8 cellular contexts compared by ENCODE assay signal in the genomic region with DNA sequence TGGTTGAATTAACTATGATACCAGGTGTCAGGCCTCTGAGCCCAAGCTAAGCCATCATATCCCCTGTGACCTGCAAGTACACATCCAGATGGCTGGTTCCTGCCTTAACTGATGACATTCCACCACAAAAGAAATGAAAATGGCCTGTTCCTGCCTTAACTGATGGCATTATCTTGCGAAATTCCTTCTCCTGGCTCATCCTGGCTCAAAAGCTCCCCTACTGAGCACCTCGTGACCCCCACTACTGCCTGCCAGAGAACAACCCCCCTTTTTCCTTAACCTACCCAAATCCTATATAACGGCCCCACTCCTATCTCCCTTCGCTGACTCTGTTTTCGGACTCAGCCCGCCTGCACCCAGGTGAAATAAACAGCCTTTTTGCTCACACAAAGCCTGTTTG.
DNase-seq lines count a peak whose midpoint lies in the region; ATAC-seq and TF ChIP-seq lines count a peak whose summit lies in the region.
"Not testable (repeated sequence)": the region's sequence is repeated elsewhere in the genome, so short reads cannot be mapped to it uniquely, and the experiment has no call there.

No MANE protein-coding gene starts in this region.

- H2AK5ac ChIP-seq in H9 (ENCODE audit: insufficient read length, low read length) = not testable (repeated sequence)

- not testable (repeated sequence) for H2BK20ac ChIP-seq in H9 (ENCODE audit: low read depth, low read length, poor library complexity, severe bottlenecking)

- H3F3A ChIP-seq in GM23338 (replicated peaks; ENCODE audit: low read depth); neural progenitor cell (ENCODE audit: low read depth): not testable (repeated sequence)

- H3K23ac ChIP-seq in H9 (ENCODE audit: insufficient read length, low read depth, low read length) = not testable (repeated sequence)

- not testable (repeated sequence) for H3K9ac ChIP-seq in H9 (ENCODE audit: extremely low read depth, insufficient read length, low read length); endodermal cell (ENCODE audit: extremely low read depth, low read length, poor library complexity, severe bottlenecking); neural progenitor cell
- H3K9ac ChIP-seq in HUES6 (ENCODE audit: low read length) (peak overlapping the region; percentile 91), iPS-18a (ENCODE audit: low read length) (peak overlapping the region; percentile 87)

- H3K23me2 ChIP-seq in H9 (ENCODE audit: insufficient read length, low read depth, low read length, poor library complexity, severe bottlenecking) = not testable (repeated sequence)

- H3K56ac ChIP-seq in H9 (ENCODE audit: insufficient read length, low read depth, low read length) = not testable (repeated sequence)

- H3K27me3 Mint-ChIP-seq in GM23338 (ENCODE audit: insufficient read depth, low read depth, poor library complexity); H9 (ENCODE audit: low read depth); WTC11 (ENCODE audit: low read depth); endodermal cell (ENCODE audit: insufficient read depth); neural progenitor cell (ENCODE audit: insufficient read depth, low read depth): not testable (repeated sequence)

- not testable (repeated sequence) for H3K14ac ChIP-seq in H9 (ENCODE audit: insufficient read depth, low read length)

- H3T11ph ChIP-seq in H9 (ENCODE audit: low read length) = not testable (repeated sequence)

- not testable (repeated sequence) for H4K5ac ChIP-seq in H9 (ENCODE audit: insufficient read length, low read depth, low read length)

- H2BK120ac ChIP-seq in H9 (ENCODE audit: low read depth, low read length, poor library complexity, severe bottlenecking) = not testable (repeated sequence)

- DNase-seq in GM23338 (ENCODE audit: low spot score) (peak; percentile 39), endodermal cell (peak; percentile 42), iPS DF 19.7 (ENCODE audit: low read depth, low spot score) (peak; percentile 20)
- DNase-seq in H9; WTC11 (ENCODE audit: low spot score); neural progenitor cell (ENCODE audit: low spot score): not testable (repeated sequence)

- CTCF ChIA-PET in WTC11 (lab: Charles Lee) = not testable (repeated sequence)

- not testable (repeated sequence) for ATAC-seq in GM23338, WTC11

- H3K4me3 Mint-ChIP-seq in GM23338 (peak overlapping the region; percentile 40), H9 (peak overlapping the region; percentile 24 to 45; a peak in 4 of 5 replicates), WTC11 (peak overlapping the region; percentile 61)
- H3K4me3 Mint-ChIP-seq in endodermal cell, neural progenitor cell: not testable (repeated sequence)

- POLR2A ChIA-PET in WTC11 (lab: Charles Lee) = not testable (repeated sequence)

- H3K4ac ChIP-seq in H9 (ENCODE audit: low read depth, low read length) = not testable (repeated sequence)

- peaks cover 53% of the 10 kb centered on the region for H3K9me3 Mint-ChIP-seq in GM23338
- H3K9me3 Mint-ChIP-seq in H9 = peaks cover 25 to 41% of the 10 kb centered on the region in 2 experiments
- H3K9me3 Mint-ChIP-seq in WTC11 = peaks cover 52% of the 10 kb centered on the region
- peaks cover 52% of the 10 kb centered on the region for H3K9me3 Mint-ChIP-seq in endodermal cell
- not testable (repeated sequence) for H3K9me3 Mint-ChIP-seq in neural progenitor cell

- H3K27me3 ChIP-seq in GM23338 (ENCODE audit: insufficient read depth); H9 (ENCODE audit: insufficient read depth, low read length); HUES6 (ENCODE audit: control insufficient read depth, insufficient read depth, low read length); endodermal cell (ENCODE audit: control insufficient read depth, insufficient read depth, low read length, poor library complexity, severe bottlenecking); iPS-18a (ENCODE audit: control insufficient read depth, insufficient read depth, low read length); neural progenitor cell: not testable (repeated sequence)

- not testable (repeated sequence) for H4K20me1 ChIP-seq in GM23338 (replicated peaks; ENCODE audit: insufficient read depth); H9 (ENCODE audit: control insufficient read depth, insufficient read depth, insufficient read length); neural progenitor cell (ENCODE audit: low read depth)

- peak overlapping the region; percentile 36; the same call in 1 of the 2 replicates for H3K4me3 ChIP-seq in GM23338
- peak overlapping the region; percentile 36; the same call in 1 of the 2 replicates for H3K4me3 ChIP-seq in HUES6 (ENCODE audit: low read depth, low read length)
- H3K4me3 ChIP-seq in endodermal cell (ENCODE audit: low read length) = peak overlapping the region; percentile 37
- peak overlapping the region; percentile 68 for H3K4me3 ChIP-seq in iPS-18a (ENCODE audit: low read length)
- not testable (repeated sequence) for H3K4me3 ChIP-seq in neural progenitor cell

- not testable (repeated sequence) for H2BK15ac ChIP-seq in H9 (ENCODE audit: low read depth, low read length)

- not testable (repeated sequence) for H3K9me2 ChIP-seq in GM23338 (ENCODE audit: insufficient read depth)

- WGBS in H9 (ENCODE audit: extremely low coverage, insufficient read length, low lambda C conversion rate) = no CpG with 5 or more reads among the region's 6 CpGs
- WGBS in endodermal cell (ENCODE audit: insufficient coverage in 1 of 2, insufficient read length in 1 of 2), 2 experiments = 91 to 100% methylated on average over 3 to 6 of the region's 6 CpGs

- H3K4me1 Mint-ChIP-seq in GM23338 (peaks cover 29% of the 10 kb centered on the region), H9 (peaks cover 33 to 51% of the 10 kb centered on the region in 2 experiments), WTC11 (peaks cover 58% of the 10 kb centered on the region), endodermal cell (peaks cover 17% of the 10 kb centered on the region)
- H3K4me1 Mint-ChIP-seq in neural progenitor cell = not testable (repeated sequence)

- H3K4me1 ChIP-seq in GM23338 (ENCODE audit: insufficient read depth) (peaks cover 24% of the 10 kb centered on the region), iPS-18a (ENCODE audit: control insufficient read depth, low read depth, low read length) (peaks cover 34% of the 10 kb centered on the region)
- H3K4me1 ChIP-seq in H9 (ENCODE audit: insufficient read depth, low read length); HUES6 (ENCODE audit: control insufficient read depth, insufficient read depth, low read length); endodermal cell (ENCODE audit: control insufficient read depth, insufficient read depth, low read length); neural progenitor cell: not testable (repeated sequence)

- not testable (repeated sequence) for H2AFZ ChIP-seq in GM23338; H9 (ENCODE audit: low read length); neural progenitor cell (replicated peaks)

- H3K27ac Mint-ChIP-seq in GM23338 (peak overlapping the region; percentile 76), H9 (peak overlapping the region; percentile 69 to 98 (median 85)), WTC11 (peak overlapping the region; percentile 93), neural progenitor cell (peak overlapping the region; percentile 50)
- not testable (repeated sequence) for H3K27ac Mint-ChIP-seq in endodermal cell

- H3K79me1 ChIP-seq in H9 (ENCODE audit: insufficient read depth, low read depth, low read length, poor library complexity, severe bottlenecking) = not testable (repeated sequence)

- H2BK12ac ChIP-seq in H9 (ENCODE audit: insufficient read length, low read depth, low read length) = not testable (repeated sequence)

- H4K8ac ChIP-seq in H9 (replicated peaks; ENCODE audit: insufficient read length, low read depth, low read length) = not testable (repeated sequence)

- H4K91ac ChIP-seq in H9 (ENCODE audit: insufficient read length, low read depth, low read length) = not testable (repeated sequence)

- H2BK5ac ChIP-seq in H9 (ENCODE audit: insufficient read length, low read length) = not testable (repeated sequence)

- peak overlapping the region; percentile 92 for H3K27ac ChIP-seq in GM23338 (ENCODE audit: low read depth)
- peak overlapping the region; percentile 62 for H3K27ac ChIP-seq in H9 (ENCODE audit: insufficient read length, low read depth, low read length)
- peak overlapping the region; percentile 71; the same call in 1 of the 2 replicates for H3K27ac ChIP-seq in HUES6 (ENCODE audit: low read depth, low read length)
- H3K27ac ChIP-seq in endodermal cell (ENCODE audit: low read depth, low read length); neural progenitor cell: not testable (repeated sequence)
- H3K27ac ChIP-seq in iPS-18a (ENCODE audit: low read length) = peak overlapping the region; percentile 88

- not testable (repeated sequence) for TF ChIP-seq CTCF in GM23338 (conservative IDR thresholded peaks at IDR 0.05; ENCODE audit: low read depth in 2 of 2); H9 (conservative IDR thresholded peaks at IDR 0.05); WTC11 (IDR thresholded peaks at IDR 0.05); endodermal cell (conservative IDR thresholded peaks at IDR 0.05); neural progenitor cell (IDR thresholded peaks at IDR 0.05)

- H3K36me3 Mint-ChIP-seq in GM23338 (ENCODE audit: low read depth) (peaks cover 69% of the 10 kb centered on the region), H9 (ENCODE audit: insufficient read depth in 1 of 3, low read depth in 3 of 3) (peaks cover 32 to 47% (median 42%) of the 10 kb centered on the region in 3 experiments), WTC11 (peaks cover 59% of the 10 kb centered on the region), endodermal cell (ENCODE audit: low read depth) (peaks cover 39% of the 10 kb centered on the region)
- H3K36me3 Mint-ChIP-seq in neural progenitor cell = not testable (repeated sequence)

- H3K18ac ChIP-seq in H9 (ENCODE audit: insufficient read length, low read depth, low read length) = not testable (repeated sequence)

- peak overlapping the region; percentile 39 for H3K4me2 ChIP-seq in GM23338
- not testable (repeated sequence) for H3K4me2 ChIP-seq in H9 (ENCODE audit: insufficient read depth, insufficient read length, low read length); neural progenitor cell

- H3K79me2 ChIP-seq in GM23338 (replicated peaks; ENCODE audit: insufficient read depth); H9 (ENCODE audit: insufficient read depth, low read length); neural progenitor cell (ENCODE audit: low read depth): not testable (repeated sequence)

- not testable (repeated sequence) for H3K9me3 ChIP-seq in H9 (ENCODE audit: control insufficient read depth, low read depth, low read length); HUES6 (ENCODE audit: control insufficient read depth, insufficient read depth, low read depth, low read length); iPS-18a (ENCODE audit: control insufficient read depth, low read depth, low read length); neural progenitor cell (ENCODE audit: low read depth)
- H3K9me3 ChIP-seq in endodermal cell (ENCODE audit: control insufficient read depth, low read length) = peaks cover 36% of the 10 kb centered on the region

- not testable (repeated sequence) for H3K36me3 ChIP-seq in GM23338 (ENCODE audit: insufficient read depth); HUES6 (ENCODE audit: control insufficient read depth, insufficient read depth, low read length); endodermal cell (ENCODE audit: control insufficient read depth, insufficient read depth, low read length); iPS-18a (ENCODE audit: control insufficient read depth, low read depth, low read length); neural progenitor cell
